In genomic region chr12:53578783-53579182, GRCh38 we compare ENCODE assay signal across 1 cellular context.
TF ChIP-seq lines count a peak whose summit lies in the region.

No MANE protein-coding gene starts in this region.

TF ChIP-seq in GM12878, 131 proteins besides CTCF, POLR2A, EP300 and RAD21:
- no peak for TF ChIP-seq ZNF217 (IDR thresholded peaks at IDR 0.05)
- TF ChIP-seq TCF12 (IDR thresholded peaks at IDR 0.05; ENCODE audit: low read depth, low read length): no peak
- no peak for TF ChIP-seq ETV6 (conservative IDR thresholded peaks at IDR 0.05 in 1 of 2, IDR thresholded peaks at IDR 0.05 in 1 of 2; ENCODE audit: borderline replicate concordance in 1 of 2, low read depth in 1 of 2)
- TF ChIP-seq STAT1 (conservative IDR thresholded peaks at IDR 0.05): no peak
- TF ChIP-seq, protein P1, sequence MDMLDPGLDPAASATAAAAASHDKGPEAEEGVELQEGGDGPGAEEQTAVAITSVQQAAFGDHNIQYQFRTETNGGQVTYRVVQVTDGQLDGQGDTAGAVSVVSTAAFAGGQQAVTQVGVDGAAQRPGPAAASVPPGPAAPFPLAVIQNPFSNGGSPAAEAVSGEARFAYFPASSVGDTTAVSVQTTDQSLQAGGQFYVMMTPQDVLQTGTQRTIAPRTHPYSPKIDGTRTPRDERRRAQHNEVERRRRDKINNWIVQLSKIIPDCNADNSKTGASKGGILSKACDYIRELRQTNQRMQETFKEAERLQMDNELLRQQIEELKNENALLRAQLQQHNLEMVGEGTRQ (IDR thresholded peaks at IDR 0.05; ENCODE audit: borderline replicate concordance, low read depth, low read length): no peak
- no peak for TF ChIP-seq NFIC (IDR thresholded peaks at IDR 0.05; ENCODE audit: low read depth, low read length)
- TF ChIP-seq ATF3 (IDR thresholded peaks at IDR 0.05; ENCODE audit: borderline replicate concordance, extremely low read depth, low read depth, low read length): no peak
- TF ChIP-seq FOS (IDR thresholded peaks at IDR 0.05; ENCODE audit: borderline replicate concordance, extremely low read depth, insufficient read length): no peak
- no peak for TF ChIP-seq CBX5 (IDR thresholded peaks at IDR 0.05; ENCODE audit: low read depth)
- TF ChIP-seq, protein P2, sequence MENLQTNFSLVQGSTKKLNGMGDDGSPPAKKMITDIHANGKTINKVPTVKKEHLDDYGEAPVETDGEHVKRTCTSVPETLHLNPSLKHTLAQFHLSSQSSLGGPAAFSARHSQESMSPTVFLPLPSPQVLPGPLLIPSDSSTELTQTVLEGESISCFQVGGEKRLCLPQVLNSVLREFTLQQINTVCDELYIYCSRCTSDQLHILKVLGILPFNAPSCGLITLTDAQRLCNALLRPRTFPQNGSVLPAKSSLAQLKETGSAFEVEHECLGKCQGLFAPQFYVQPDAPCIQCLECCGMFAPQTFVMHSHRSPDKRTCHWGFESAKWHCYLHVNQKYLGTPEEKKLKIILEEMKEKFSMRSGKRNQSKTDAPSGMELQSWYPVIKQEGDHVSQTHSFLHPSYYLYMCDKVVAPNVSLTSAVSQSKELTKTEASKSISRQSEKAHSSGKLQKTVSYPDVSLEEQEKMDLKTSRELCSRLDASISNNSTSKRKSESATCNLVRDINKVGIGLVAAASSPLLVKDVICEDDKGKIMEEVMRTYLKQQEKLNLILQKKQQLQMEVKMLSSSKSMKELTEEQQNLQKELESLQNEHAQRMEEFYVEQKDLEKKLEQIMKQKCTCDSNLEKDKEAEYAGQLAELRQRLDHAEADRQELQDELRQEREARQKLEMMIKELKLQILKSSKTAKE (IDR thresholded peaks at IDR 0.05; ENCODE audit: low read depth, poor library complexity, severe bottlenecking): no peak
- no peak for TF ChIP-seq EGR1 (IDR thresholded peaks at IDR 0.05; ENCODE audit: borderline replicate concordance in 1 of 2, low read depth in 2 of 2, low read length in 2 of 2)
- no peak for TF ChIP-seq POLR2AphosphoS2 (IDR thresholded peaks at IDR 0.05; ENCODE audit: low read depth, low read length)
- no peak for TF ChIP-seq RUNX3 (IDR thresholded peaks at IDR 0.05; ENCODE audit: low read length)
- TF ChIP-seq MTA3 (IDR thresholded peaks at IDR 0.05; ENCODE audit: borderline replicate concordance, low read length): no peak
- no peak for TF ChIP-seq NR2F1 (conservative IDR thresholded peaks at IDR 0.05)
- no peak for TF ChIP-seq CHD1 (IDR thresholded peaks at IDR 0.05; ENCODE audit: low read depth, low read length)
- TF ChIP-seq MEF2A (IDR thresholded peaks at IDR 0.05; ENCODE audit: insufficient read depth, low read depth, low read length): no peak
